ENCODE assay signal across 8 cellular contexts in the genomic region with DNA sequence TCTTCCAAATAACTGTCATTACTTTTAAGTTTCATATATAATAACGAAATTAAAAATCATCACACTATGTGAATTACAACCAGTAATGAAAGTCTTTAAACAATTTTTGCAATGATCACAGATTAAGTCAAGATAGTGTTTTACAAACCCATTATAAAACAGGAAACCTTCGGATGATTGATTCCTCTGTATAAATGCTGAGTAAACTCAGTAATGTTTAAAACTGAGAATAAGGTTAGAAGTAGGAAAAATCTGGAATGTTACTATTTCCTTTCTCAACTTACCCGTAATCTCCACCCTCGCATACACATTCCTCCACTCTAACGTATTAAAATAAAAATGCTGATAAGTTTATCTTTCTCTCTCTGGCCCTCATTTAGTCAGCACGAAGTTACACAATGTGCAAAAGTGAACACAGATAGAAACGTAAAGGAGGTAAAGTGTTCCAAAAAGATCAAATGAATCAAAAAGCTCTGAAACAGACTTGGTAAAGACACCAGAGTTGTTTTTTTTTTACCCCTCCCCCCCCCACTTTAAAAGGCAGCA. TPM values are rescaled to one million over a fixed set of nuclear protein-coding genes. Genes with fewer than 3 reads are reported as not detected.
DNase-seq lines count a peak whose midpoint lies in the region; ATAC-seq, FAIRE-seq and TF ChIP-seq lines count a peak whose summit lies in the region.

No MANE protein-coding gene starts in this region.

- BruUV-seq in HepG2 (replicated peaks; lab: Mats Ljungman, UMichigan): no TSS peak

- no peak for DNase-seq in activated T-cell treated with anti-CD3 and anti-CD28 coated beads, Interleukin-2, amount 50 U/mL, for 72 hours
- no peak for DNase-seq in activated T-cell treated with anti-CD3 and anti-CD28 coated beads, Interleukin-2, amount 50 U/mL, for 48 hours
- DNase-seq in astrocyte (ENCODE audit: low read depth): peak; percentile 72
- DNase-seq in HepG2 (ENCODE audit: low spot score): no peak
- no peak for DNase-seq in tibial nerve (ENCODE audit: low spot score in 2 of 2)
- DNase-seq in NCI-H1092 (lab: John Stamatoyannopoulos, UW): no peak

- H3K27ac Mint-ChIP-seq in activated T-cell treated with anti-CD3 and anti-CD28 coated beads, Interleukin-2, amount 50 U/mL, for 72 hours: peak overlapping the region; percentile 99
- peak overlapping the region; percentile 100 for H3K27ac Mint-ChIP-seq in astrocyte (ENCODE audit: unreplicated experiment)

- TF ChIP-seq RAD21 in HepG2 (CRISPR knock-in tag; IDR thresholded peaks at IDR 0.05): no peak

- H3K4me1 ChIP-seq in astrocyte (ENCODE audit: insufficient read depth, low read length): no peaks in the 10 kb centered on the region
- H3K4me1 ChIP-seq in HepG2 (ENCODE audit: insufficient read depth, low read length): peaks cover 24% of the 10 kb centered on the region
- H3K4me1 ChIP-seq in tibial nerve: peaks cover 0 to 41% (median 17%) of the 10 kb centered on the region in 4 donors

- intact Hi-C loops in HepG2 (cut with micrococcal nuclease; ENCODE audit: unreplicated experiment): loop anchor here (2.0 kb wide), 1 partner anchor 85 kb away; no protein-coding TSS in a partner anchor

- H3K9ac ChIP-seq in astrocyte (ENCODE audit: low read length): peak overlapping the region; percentile 99
- H3K9ac ChIP-seq in HepG2 (ENCODE audit: insufficient read depth, low read depth, low read length): peak overlapping the region; percentile 95

- H3K4me2 ChIP-seq in astrocyte (ENCODE audit: low read length) (peak overlapping the region; percentile 86), HepG2 (ENCODE audit: low read depth, low read length) (peak overlapping the region; percentile 85)

- ATAC-seq in activated T-cell treated with anti-CD3 and anti-CD28 coated beads, Interleukin-2, amount 50 U/mL, for 72 hours (replicated peaks in 1 of 2): no peak
- ATAC-seq in HepG2 (no peak), HG02642 (IDR thresholded peaks at IDR 0.05; ENCODE audit: poor library complexity, unreplicated experiment) (no peak), GM21515 (IDR thresholded peaks at IDR 0.05; ENCODE audit: unreplicated experiment) (no peak)

- TF ChIP-seq CTCF in astrocyte (IDR thresholded peaks at IDR 0.05; ENCODE audit: insufficient read depth, low read depth, low read length) (no peak), HepG2 (CRISPR knock-in tag; IDR thresholded peaks at IDR 0.05) (no peak), tibial nerve (IDR thresholded peaks at IDR 0.05) (no peak)

- peaks cover 14 to 35% of the 10 kb centered on the region in 2 donors for H3K36me3 Mint-ChIP-seq in activated T-cell treated with anti-CD3 and anti-CD28 coated beads, Interleukin-2, amount 50 U/mL, for 72 hours (ENCODE audit: insufficient read depth in 2 of 2)
- H3K36me3 Mint-ChIP-seq in astrocyte (ENCODE audit: low read depth, unreplicated experiment): peaks cover 16% of the 10 kb centered on the region

- WGBS in HepG2 (ENCODE audit: low lambda C conversion rate): 4% methylated on average over 7 of the region's 7 CpGs
- 11 to 12% methylated on average over 7 of the region's 7 CpGs for WGBS in tibial nerve, 2 donors

- CTCF ChIA-PET in HepG2 (lab: Yijun Ruan, JAX; ENCODE audit: low intra/inter-chr PET ratio, low total read pairs): no interaction called here

- no peak for TF ChIP-seq EP300 in HepG2 (IDR thresholded peaks at IDR 0.05; ENCODE audit: low read depth in 2 of 2, low read length in 2 of 2)
- no peak for TF ChIP-seq EP300 in HepG2 (CRISPR knock-in tag; IDR thresholded peaks at IDR 0.05; ENCODE audit: borderline replicate concordance)
- no peak for TF ChIP-seq EP300 in tibial nerve (IDR thresholded peaks at IDR 0.05)

- POLR2A ChIA-PET in HepG2 (lab: Yijun Ruan, JAX): interaction anchor here (1.0 to 2.7 kb wide), 3 partner anchors 14 to 222 kb away, joined by 4 to 78 read pairs (median 11); partner anchors contain the start of gene TMEM19

- FAIRE-seq in astrocyte (lab: Jason Lieb, UNC): no peak
- FAIRE-seq in HepG2 (lab: Jason Lieb, UNC): no peak

- H4K20me1 ChIP-seq in astrocyte (ENCODE audit: insufficient read depth, low read length) (peaks cover 42% of the 10 kb centered on the region), HepG2 (ENCODE audit: insufficient read depth, low read length) (peaks cover 19% of the 10 kb centered on the region)

- in situ Hi-C loops in HepG2 (cut with HindIII; ENCODE audit: extremely low pct_ligation_motif_present, low pct_unique_long_range_greater_than_20kb): loop anchor here (5.0 kb wide), 1 partner anchor 90 kb away; the partner anchor contains the start of gene RAB21

- H3K79me2 ChIP-seq in astrocyte (ENCODE audit: insufficient read depth, low read length) (peaks cover 87% of the 10 kb centered on the region), HepG2 (ENCODE audit: insufficient read depth, low read length) (peaks cover 57% of the 10 kb centered on the region)

- TF ChIP-seq POLR2A in HepG2 (IDR thresholded peaks at IDR 0.05; ENCODE audit: insufficient read depth in 1 of 2, low read depth in 2 of 2, low read length in 2 of 2) (no peak), tibial nerve (IDR thresholded peaks at IDR 0.05) (no peak)

- H3K9me3 Mint-ChIP-seq in activated T-cell treated with anti-CD3 and anti-CD28 coated beads, Interleukin-2, amount 50 U/mL, for 72 hours: peaks cover 0 to 1% of the 10 kb centered on the region in 2 donors
- H3K9me3 Mint-ChIP-seq in astrocyte (ENCODE audit: unreplicated experiment): no peaks in the 10 kb centered on the region

- peak overlapping the region; percentile 96 for H3K27ac ChIP-seq in astrocyte (ENCODE audit: low read depth, low read length)
- peak overlapping the region; percentile 99 for H3K27ac ChIP-seq in HepG2 (ENCODE audit: extremely low read length, insufficient read depth, low read length)
- peak overlapping the region in 2 of 4 donors; percentile 93 to 95 for H3K27ac ChIP-seq in tibial nerve

- H2AFZ ChIP-seq in astrocyte (ENCODE audit: low read depth, low read length) (no peak overlapping the region), HepG2 (ENCODE audit: low read length) (no peak overlapping the region)

- H3K9me3 ChIP-seq in astrocyte (ENCODE audit: insufficient read depth, low read depth, low read length): no peaks in the 10 kb centered on the region
- no peaks in the 10 kb centered on the region for H3K9me3 ChIP-seq in HepG2 (ENCODE audit: low read length)
- H3K9me3 ChIP-seq in tibial nerve: no peaks in the 10 kb centered on the region

- no peaks in the 10 kb centered on the region for H3K27me3 Mint-ChIP-seq in activated T-cell treated with anti-CD3 and anti-CD28 coated beads, Interleukin-2, amount 50 U/mL, for 72 hours (ENCODE audit: low read depth)
- H3K27me3 Mint-ChIP-seq in astrocyte (ENCODE audit: low read depth, unreplicated experiment): no peaks in the 10 kb centered on the region

- H3K27me3 ChIP-seq in astrocyte (ENCODE audit: insufficient read depth, low read length) (no peaks in the 10 kb centered on the region), HepG2 (ENCODE audit: control insufficient read depth in 1 of 2, insufficient read depth in 2 of 2, low read length in 2 of 2) (no peaks in the 10 kb centered on the region; a peak in 1 of 5 replicates), tibial nerve (no peaks in the 10 kb centered on the region)

- H3K4me1 Mint-ChIP-seq in activated T-cell treated with anti-CD3 and anti-CD28 coated beads, Interleukin-2, amount 50 U/mL, for 72 hours (ENCODE audit: low read depth): peaks cover 54% of the 10 kb centered on the region
- H3K4me1 Mint-ChIP-seq in astrocyte (ENCODE audit: low read depth, unreplicated experiment): peaks cover 12% of the 10 kb centered on the region

- H3K36me3 ChIP-seq in astrocyte (ENCODE audit: insufficient read depth, low read length): peaks cover 28% of the 10 kb centered on the region
- H3K36me3 ChIP-seq in HepG2 (replicated peaks in 1 of 2; ENCODE audit: control insufficient read depth in 1 of 2, insufficient read depth in 2 of 2, low read length in 2 of 2): peaks cover 0 to 22% of the 10 kb centered on the region in 2 experiments; a peak in 3 of 5 replicates
- peaks cover 0 to 26% (median 0%) of the 10 kb centered on the region in 3 donors for H3K36me3 ChIP-seq in tibial nerve

- peak overlapping the region; percentile 95 to 99 for H3K4me3 Mint-ChIP-seq in activated T-cell treated with anti-CD3 and anti-CD28 coated beads, Interleukin-2, amount 50 U/mL, for 72 hours
- peak overlapping the region; percentile 99 for H3K4me3 Mint-ChIP-seq in astrocyte (ENCODE audit: unreplicated experiment)

- H3K4me3 ChIP-seq in astrocyte (ENCODE audit: insufficient read depth, low read depth, low read length): peak overlapping the region; percentile 93
- peak overlapping the region; percentile 88 to 97 (median 94); a peak in 5 of 6 replicates for H3K4me3 ChIP-seq in HepG2 (replicated peaks in 1 of 3; ENCODE audit: insufficient read depth in 1 of 3, low read depth in 2 of 3, low read length in 3 of 3)
- H3K4me3 ChIP-seq in tibial nerve: peak overlapping the region; percentile 79 to 94 (median 84)

RNA-seq across cellular contexts. Expression of gene ZFC3H1, which starts 1.6 kb away (rescaled TPM):
- total RNA-seq in activated T-cell treated with anti-CD3 and anti-CD28 coated beads, Interleukin-2, amount 50 U/mL, for 72 hours: 10 to 100 TPM; 87.7 to 98.7 TPM
- 50.9 and 51.7 TPM in 2 replicates for total RNA-seq in astrocyte
- 8.9 and 17.1 TPM in 2 replicates for total RNA-seq in HepG2 (2016; rRNA removed; fragmentation: Illumina TruSeq; extraction: Trizol)
- total RNA-seq in HepG2 (2016; cell fraction: cytosol; rRNA removed; fragmentation: Illumina TruSeq; extraction: Trizol; ENCODE audit: low read depth): 5.0 and 6.0 TPM in 2 replicates
- total RNA-seq in HepG2 (2016; cell fraction: insoluble cytoplasmic fraction; rRNA removed; fragmentation: Illumina TruSeq; extraction: Trizol): 7.0 and 13.0 TPM in 2 replicates
- 4.6 and 5.9 TPM in 2 replicates for total RNA-seq in HepG2 (2016; cell fraction: membrane; rRNA removed; fragmentation: Illumina TruSeq; extraction: Trizol)
- 73.8 and 77.3 TPM in 2 replicates for total RNA-seq in HepG2 (2016; cell fraction: nucleus; rRNA removed; fragmentation: Illumina TruSeq; extraction: Trizol)
- 31.4 and 38.3 TPM in 2 replicates for polyA plus RNA-seq in HepG2 (2011; rRNA removed)
- polyA plus RNA-seq in HepG2 (2011; cell fraction: cytosol; rRNA removed): 4.3 and 6.5 TPM in 2 replicates
- 96.5 and 110 TPM in 2 replicates for polyA plus RNA-seq in HepG2 (2011; cell fraction: nucleus; rRNA removed)
- polyA plus RNA-seq in HepG2 (2012): 19.0 and 21.7 TPM in 2 replicates
- polyA plus RNA-seq in HepG2 (2016; cell fraction: cytosol; fragmentation: Illumina TruSeq; extraction: Trizol; ENCODE audit: low read depth): 0.44 and 0.55 TPM in 2 replicates
- 7.3 and 8.6 TPM in 2 replicates for polyA plus RNA-seq in HepG2 (2016; cell fraction: insoluble cytoplasmic fraction; fragmentation: Illumina TruSeq; extraction: Trizol; ENCODE audit: low read depth)
- 1.7 and 1.9 TPM in 2 replicates for polyA plus RNA-seq in HepG2 (2016; cell fraction: membrane; fragmentation: Illumina TruSeq; extraction: Trizol; ENCODE audit: low read depth)
- polyA plus RNA-seq in HepG2 (2016; cell fraction: nucleus; fragmentation: Illumina TruSeq; extraction: Trizol; ENCODE audit: insufficient read depth, low read depth): 99.4 and 110 TPM in 2 replicates
- polyA minus RNA-seq in HepG2 (2011; rRNA and poly(A)+ RNA removed; ENCODE audit: low replicate concordance): 11.8 and 15.6 TPM in 2 replicates
- polyA minus RNA-seq in HepG2 (2011; cell fraction: cytosol; rRNA and poly(A)+ RNA removed): 6.1 and 11.4 TPM in 2 replicates
- polyA minus RNA-seq in HepG2 (2011; cell fraction: nucleus; rRNA and poly(A)+ RNA removed): 208 and 220 TPM in 2 replicates
- total RNA-seq in tibial nerve: 10 to 100 TPM; 47.1 to 95.3 (median 79.8) TPM

RNA-seq across cellular contexts. Expression of gene THAP2, which starts 2.1 kb away (rescaled TPM):
- 10 to 100 TPM; 13.8 to 15.1 TPM for total RNA-seq in activated T-cell treated with anti-CD3 and anti-CD28 coated beads, Interleukin-2, amount 50 U/mL, for 72 hours
- total RNA-seq in astrocyte (6.0 and 6.3 TPM in 2 replicates), HepG2 (2016; rRNA removed; fragmentation: Illumina TruSeq; extraction: Trizol) (6.2 and 7.3 TPM in 2 replicates), tibial nerve (1 to 10 TPM; 2.1 to 5.0 (median 2.3) TPM)
- 3.0 and 3.9 TPM in 2 replicates for total RNA-seq in HepG2 (2016; cell fraction: cytosol; rRNA removed; fragmentation: Illumina TruSeq; extraction: Trizol; ENCODE audit: low read depth)
- 5.9 and 7.3 TPM in 2 replicates for total RNA-seq in HepG2 (2016; cell fraction: insoluble cytoplasmic fraction; rRNA removed; fragmentation: Illumina TruSeq; extraction: Trizol)
- total RNA-seq in HepG2 (2016; cell fraction: membrane; rRNA removed; fragmentation: Illumina TruSeq; extraction: Trizol): 5.3 and 6.1 TPM in 2 replicates
- 9.9 and 13.4 TPM in 2 replicates for total RNA-seq in HepG2 (2016; cell fraction: nucleus; rRNA removed; fragmentation: Illumina TruSeq; extraction: Trizol)
- polyA plus RNA-seq in HepG2 (2011; rRNA removed): 5.0 and 5.2 TPM in 2 replicates
- 1.4 and 2.4 TPM in 2 replicates for polyA plus RNA-seq in HepG2 (2011; cell fraction: cytosol; rRNA removed)
- polyA plus RNA-seq in HepG2 (2011; cell fraction: nucleus; rRNA removed): 3.8 and 5.8 TPM in 2 replicates
- 5.1 and 8.6 TPM in 2 replicates for polyA plus RNA-seq in HepG2 (2012)
- polyA plus RNA-seq in HepG2 (2016; cell fraction: cytosol; fragmentation: Illumina TruSeq; extraction: Trizol; ENCODE audit: low read depth): 3.0 and 4.3 TPM in 2 replicates
- polyA plus RNA-seq in HepG2 (2016; cell fraction: insoluble cytoplasmic fraction; fragmentation: Illumina TruSeq; extraction: Trizol; ENCODE audit: low read depth): 7.7 and 7.9 TPM in 2 replicates
- 4.7 and 4.8 TPM in 2 replicates for polyA plus RNA-seq in HepG2 (2016; cell fraction: membrane; fragmentation: Illumina TruSeq; extraction: Trizol; ENCODE audit: low read depth)
- 12.1 and 12.4 TPM in 2 replicates for polyA plus RNA-seq in HepG2 (2016; cell fraction: nucleus; fragmentation: Illumina TruSeq; extraction: Trizol; ENCODE audit: insufficient read depth, low read depth)
- polyA minus RNA-seq in HepG2 (2011; rRNA and poly(A)+ RNA removed; ENCODE audit: low replicate concordance): 2.5 and 2.9 TPM in 2 replicates
- 1.9 and 4.4 TPM in 2 replicates for polyA minus RNA-seq in HepG2 (2011; cell fraction: cytosol; rRNA and poly(A)+ RNA removed)
- polyA minus RNA-seq in HepG2 (2011; cell fraction: nucleus; rRNA and poly(A)+ RNA removed): 13.9 and 14.5 TPM in 2 replicates

RNA-seq across cellular contexts. Expression of gene TMEM19, which starts 23.8 kb away (rescaled TPM):
- total RNA-seq in activated T-cell treated with anti-CD3 and anti-CD28 coated beads, Interleukin-2, amount 50 U/mL, for 72 hours: 10 to 100 TPM; 15.0 to 18.5 TPM
- total RNA-seq in astrocyte (22.6 and 25.8 TPM in 2 replicates), HepG2 (2016; rRNA removed; fragmentation: Illumina TruSeq; extraction: Trizol) (21.9 and 22.5 TPM in 2 replicates), tibial nerve (10 to 100 TPM in 3 of 4 donors, 1 to 10 TPM in 1; 9.3 to 17.6 (median 16.0) TPM)
- 8.4 and 11.1 TPM in 2 replicates for total RNA-seq in HepG2 (2016; cell fraction: cytosol; rRNA removed; fragmentation: Illumina TruSeq; extraction: Trizol; ENCODE audit: low read depth)
- 24.4 and 24.7 TPM in 2 replicates for total RNA-seq in HepG2 (2016; cell fraction: insoluble cytoplasmic fraction; rRNA removed; fragmentation: Illumina TruSeq; extraction: Trizol)
- 19.4 and 21.7 TPM in 2 replicates for total RNA-seq in HepG2 (2016; cell fraction: membrane; rRNA removed; fragmentation: Illumina TruSeq; extraction: Trizol)
- total RNA-seq in HepG2 (2016; cell fraction: nucleus; rRNA removed; fragmentation: Illumina TruSeq; extraction: Trizol): 20.6 and 22.2 TPM in 2 replicates
- polyA plus RNA-seq in HepG2 (2011; rRNA removed): 12.0 and 16.9 TPM in 2 replicates
- polyA plus RNA-seq in HepG2 (2011; cell fraction: cytosol; rRNA removed): 10.0 and 19.2 TPM in 2 replicates
- polyA plus RNA-seq in HepG2 (2011; cell fraction: nucleus; rRNA removed): 5.6 and 6.0 TPM in 2 replicates
- 8.1 and 12.4 TPM in 2 replicates for polyA plus RNA-seq in HepG2 (2012)
- polyA plus RNA-seq in HepG2 (2016; cell fraction: cytosol; fragmentation: Illumina TruSeq; extraction: Trizol; ENCODE audit: low read depth): 11.2 and 15.2 TPM in 2 replicates
- polyA plus RNA-seq in HepG2 (2016; cell fraction: insoluble cytoplasmic fraction; fragmentation: Illumina TruSeq; extraction: Trizol; ENCODE audit: low read depth): 18.4 and 19.0 TPM in 2 replicates
- polyA plus RNA-seq in HepG2 (2016; cell fraction: membrane; fragmentation: Illumina TruSeq; extraction: Trizol; ENCODE audit: low read depth): 19.6 and 21.1 TPM in 2 replicates
- polyA plus RNA-seq in HepG2 (2016; cell fraction: nucleus; fragmentation: Illumina TruSeq; extraction: Trizol; ENCODE audit: insufficient read depth, low read depth): 22.5 and 24.5 TPM in 2 replicates
- polyA minus RNA-seq in HepG2 (2011; rRNA and poly(A)+ RNA removed; ENCODE audit: low replicate concordance): 22.8 and 43.2 TPM in 2 replicates
- 14.2 and 14.3 TPM in 2 replicates for polyA minus RNA-seq in HepG2 (2011; cell fraction: cytosol; rRNA and poly(A)+ RNA removed)
- 16.7 and 20.8 TPM in 2 replicates for polyA minus RNA-seq in HepG2 (2011; cell fraction: nucleus; rRNA and poly(A)+ RNA removed)
